11 cellular contexts compared by ENCODE assay signal in the genomic region with DNA sequence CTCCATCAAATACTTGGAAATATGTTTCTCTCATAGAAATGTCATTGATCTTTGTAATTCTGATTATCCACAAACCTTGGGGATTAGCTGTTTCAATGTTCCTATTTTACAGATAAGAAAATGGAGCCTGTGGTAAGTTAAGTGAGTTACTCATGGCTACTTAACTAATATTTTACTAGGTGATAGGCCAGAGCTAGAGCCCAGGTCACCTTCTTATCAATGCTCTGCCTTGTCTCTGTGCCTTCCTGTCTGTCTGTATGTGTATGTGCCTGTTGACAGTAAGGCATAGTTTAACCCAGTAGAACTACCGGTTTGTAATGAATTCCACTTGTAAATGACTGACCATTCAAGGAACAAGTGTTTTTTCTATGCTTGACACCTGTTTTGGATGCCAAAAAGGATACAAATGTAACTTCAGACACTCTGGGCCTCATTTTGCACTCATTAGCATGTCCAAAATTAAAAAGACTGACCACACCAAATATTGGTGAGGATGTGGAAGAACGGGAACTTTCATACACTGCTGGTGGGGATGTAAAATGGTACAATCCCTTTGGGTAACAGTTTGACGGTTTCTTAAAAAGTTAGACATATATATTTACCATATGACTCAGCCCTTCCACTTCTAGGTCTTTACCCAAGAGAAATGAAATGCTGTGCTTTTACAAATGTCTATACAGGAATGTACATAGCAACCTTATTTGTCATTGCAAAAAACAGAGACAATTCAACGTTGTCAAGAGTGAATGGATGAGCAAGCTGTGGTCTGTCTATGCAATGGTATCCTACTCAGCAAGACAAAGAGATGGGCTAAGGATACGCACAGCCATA. TPM values are rescaled to one million over a fixed set of nuclear protein-coding genes. Genes with fewer than 3 reads are reported as not detected.
A peak's percentile ranks its signal among the peaks of the same experiment; 100 is the strongest.
DNase-seq lines count a peak whose midpoint lies in the region; ATAC-seq lines count a peak whose summit lies in the region.
"Had no signal": no experiment of that assay in that cellular context is flagged by ENCODE, and none has a peak within 500 bp of the region (broad histone marks: within the 10 kb centered on the region; RNA-seq: fewer than 3 reads in every experiment).

No MANE protein-coding gene starts in this region.

- peak; percentile 40 for DNase-seq in AG08395 (ENCODE audit: low spot score)
- DNase-seq in RPMI7951 (ENCODE audit: low read depth): peak; percentile 86
- DNase-seq in KG1 (lab: John Stamatoyannopoulos, UW): no peak
- no peak for DNase-seq in NCI-H2196 treated with DMSO at 0.1 percent for 48 hours (lab: John Stamatoyannopoulos, UW; ENCODE audit: unreplicated experiment)
- DNase-seq in nucleus accumbens (lab: John Stamatoyannopoulos, UW): no peak
- no peak for DNase-seq in KBM-7
- DNase-seq: activated CD8-positive, alpha-beta memory T cell treated with anti-CD3 and anti-CD28 coated beads for 24 hours; COR-L47 had no signal

- in situ Hi-C loops in KBM-7 (cut with MboI; ENCODE audit: low pct_unique_long_range_greater_than_20kb, low sequenced_read_pairs): no loop called here

- ATAC-seq in GM21717 (IDR thresholded peaks at IDR 0.05; ENCODE audit: unreplicated experiment): peak; percentile 39
- ATAC-seq in esophagus mucosa: peak; percentile 44

RNA-seq across cellular contexts. Expression of a gene that starts 19.6 kb away (rescaled TPM):
- total RNA-seq in RPMI7951 (2014; rRNA removed; shearing (Covaris generic)): 1.9 and 2.3 TPM in 2 replicates
- 9.4 TPM for total RNA-seq in esophagus mucosa
- total RNA-seq: mesenteric fat pad had no signal

RNA-seq across cellular contexts. Expression of a gene that starts 32.7 kb away (rescaled TPM):
- 57.5 and 71.6 TPM in 2 replicates for total RNA-seq in RPMI7951 (2014; rRNA removed; shearing (Covaris generic))
- 4.1 TPM for total RNA-seq in esophagus mucosa

RNA-seq across cellular contexts. Expression of a gene that starts 39.5 kb away (rescaled TPM):
- 47.1 and 61.9 TPM in 2 replicates for total RNA-seq in RPMI7951 (2014; rRNA removed; shearing (Covaris generic))
- total RNA-seq in esophagus mucosa: 14.0 TPM
- total RNA-seq: mesenteric fat pad had no signal

Comparison
In these comparisons a context has a peak if more than half of its experiments do, and no peak if none do; other contexts are left out.
1. DNase-seq: peak in AG08395 (single experiment) and RPMI7951 (single experiment); none in KG1 (single experiment), NCI-H2196 treated with DMSO at 0.1 percent for 48 hours (single experiment), nucleus accumbens (0 of 56) and KBM-7 (single experiment).
2. RNA of a gene that starts 32.7 kb away (total RNA-seq): 57.5 to 71.6 TPM in RPMI7951; 4.1 TPM in esophagus mucosa (single experiment); every median in the first group is over 10 times any median in the second.